ENCODE assay signal across 9 cellular contexts in genomic region chr5:93581738-93582414, GRCh38. TPM values are rescaled to one million over a fixed set of nuclear protein-coding genes. Genes with fewer than 3 reads are reported as not detected.
DNase-seq lines count a peak whose midpoint lies in the region; ATAC-seq, FAIRE-seq and TF ChIP-seq lines count a peak whose summit lies in the region.
"Had no signal": no experiment of that assay in that cellular context is flagged by ENCODE, and none has a peak within 500 bp of the region (broad histone marks: within the 10 kb centered on the region; RNA-seq: fewer than 3 reads in every experiment).

No MANE protein-coding gene starts in this region.

- BruUV-seq in Caco-2 (replicated peaks; lab: Mats Ljungman, UMichigan) = no TSS peak

- ATAC-seq in HG03354 (IDR thresholded peaks at IDR 0.05; ENCODE audit: poor library complexity, severe bottlenecking, unreplicated experiment) = no peak
- ATAC-seq in GM19467 (IDR thresholded peaks at IDR 0.05; ENCODE audit: unreplicated experiment) = no peak
- no peak for ATAC-seq in GM18511 (IDR thresholded peaks at IDR 0.05; ENCODE audit: unreplicated experiment)

- DNase-seq in Caco-2 = no peak
- DNase-seq in LNCaP clone FGC (ENCODE audit: low read depth) = no peak
- DNase-seq in astrocyte of the hippocampus (ENCODE audit: low read depth, low spot score) = peak; percentile 81
- DNase-seq in mesenchymal stem cell = peak; percentile 95
- DNase-seq in GM12892 (ENCODE audit: insufficient read length) = no peak

- no peak overlapping the region for H2BK15ac ChIP-seq in mesenchymal stem cell (ENCODE audit: low read depth, poor library complexity, severe bottlenecking)

- no peak overlapping the region for H2BK12ac ChIP-seq in mesenchymal stem cell (ENCODE audit: low read length in 2 of 2)

- intact Hi-C loops in Caco-2 (cut with micrococcal nuclease; ENCODE audit: unreplicated experiment) = loop anchor here (1.0 to 10.0 kb wide), 4 partner anchors 25 to 733 kb away; no protein-coding TSS in a partner anchor

- 5% methylated on average over 6 of the region's 10 CpGs for WGBS in mesenchymal stem cell

- no peak overlapping the region for H2AFZ ChIP-seq in mesenchymal stem cell (ENCODE audit: low read depth, low read length)

- H3K36me3 ChIP-seq in Caco-2 (ENCODE audit: control insufficient read depth, insufficient read depth, low read length) (no peaks in the 10 kb centered on the region), mesenchymal stem cell (ENCODE audit: control insufficient read depth in 1 of 2, insufficient read depth in 2 of 2, low read depth in 1 of 2, low read length in 2 of 2) (no peaks in the 10 kb centered on the region)

- peak overlapping the region; percentile 85 for H3K4me2 ChIP-seq in mesenchymal stem cell (ENCODE audit: low read length, poor library complexity, severe bottlenecking)

- no peak overlapping the region for H2AK5ac ChIP-seq in mesenchymal stem cell (ENCODE audit: low read length, severe bottlenecking)

- H3K4me1 Mint-ChIP-seq in Caco-2 (ENCODE audit: low read depth, unreplicated experiment) = peaks cover 20% of the 10 kb centered on the region

- TF ChIP-seq CTCF in Caco-2 (IDR thresholded peaks at IDR 0.05; ENCODE audit: insufficient read depth in 1 of 2, low read depth in 1 of 2, low read length in 1 of 2, severe bottlenecking in 1 of 2, unreplicated experiment in 1 of 2) (no peak), LNCaP clone FGC (IDR thresholded peaks at IDR 0.05; ENCODE audit: control insufficient read depth, extremely low read depth, insufficient read depth) (no peak)

- POLR2A ChIA-PET in Caco-2 (lab: Charles Lee) = no interaction called here

- H4K91ac ChIP-seq in mesenchymal stem cell (ENCODE audit: low read length) = no peak overlapping the region

- H3K4me1 ChIP-seq in Caco-2 (peaks cover 9% of the 10 kb centered on the region), mesenchymal stem cell (ENCODE audit: control insufficient read depth, insufficient read depth, low read depth, low read length) (peaks cover 18% of the 10 kb centered on the region)

- no peak overlapping the region for H4K8ac ChIP-seq in mesenchymal stem cell (ENCODE audit: low read length)

- FAIRE-seq in GM12892 (lab: Jason Lieb, UNC) = no peak

- H3K27ac ChIP-seq in mesenchymal stem cell (ENCODE audit: low read length, poor library complexity, severe bottlenecking) = peak overlapping the region; percentile 62

- no peak overlapping the region for H3K4me3 Mint-ChIP-seq in Caco-2 (ENCODE audit: unreplicated experiment)

- peaks cover 6% of the 10 kb centered on the region for H3K79me1 ChIP-seq in mesenchymal stem cell (replicated peaks; ENCODE audit: low read length, poor library complexity, severe bottlenecking)

- H3K27me3 ChIP-seq in Caco-2 (replicated peaks; ENCODE audit: control insufficient read depth, insufficient read depth, low read length) (0 out of 2 replicates have a peak, but pooled peaks cover 1% of the 10 kb centered on the region), mesenchymal stem cell (ENCODE audit: control insufficient read depth in 1 of 2, insufficient read depth in 1 of 2, low read length in 2 of 2) (peaks cover 0 to 6% of the 10 kb centered on the region in 2 experiments)

- no peak overlapping the region for H2BK5ac ChIP-seq in mesenchymal stem cell (ENCODE audit: low read depth, low read length, poor library complexity, severe bottlenecking)

- no peak overlapping the region for H3K4ac ChIP-seq in mesenchymal stem cell (ENCODE audit: low read depth in 1 of 2, low read length in 2 of 2)

- no peak overlapping the region for H3K14ac ChIP-seq in mesenchymal stem cell (ENCODE audit: low read length in 2 of 2)

- no peak overlapping the region for H3K23ac ChIP-seq in mesenchymal stem cell (ENCODE audit: low read length in 2 of 2)

- TF ChIP-seq POLR2A in GM12892 (IDR thresholded peaks at IDR 0.05; ENCODE audit: low read depth, low read length) = no peak

- peak overlapping the region; percentile 89 for H3K9ac ChIP-seq in mesenchymal stem cell (ENCODE audit: low read length)

- H3K27ac Mint-ChIP-seq in Caco-2 (ENCODE audit: unreplicated experiment) = no peak overlapping the region

- peaks cover 14% of the 10 kb centered on the region for H3K27me3 Mint-ChIP-seq in Caco-2 (ENCODE audit: insufficient read depth, unreplicated experiment)

- H3K36me3 Mint-ChIP-seq in Caco-2 (ENCODE audit: insufficient read depth, unreplicated experiment) = no peaks in the 10 kb centered on the region

- H3K4me3 ChIP-seq in Caco-2 (ENCODE audit: low read depth, low read length) (peak overlapping the region; percentile 55), LNCaP clone FGC (ENCODE audit: low read depth, low read length) (peak overlapping the region; percentile 42), mesenchymal stem cell (ENCODE audit: insufficient read depth in 1 of 2, low read depth in 1 of 2, low read length in 2 of 2) (peak overlapping the region in 1 of 2 experiments; percentile 95)

- H3K18ac ChIP-seq in mesenchymal stem cell (ENCODE audit: low read depth in 1 of 2, low read length in 2 of 2) = peak overlapping the region in 1 of 2 experiments; percentile 29

- H3K9me3 Mint-ChIP-seq in Caco-2 (ENCODE audit: unreplicated experiment) = no peaks in the 10 kb centered on the region

- no peaks in the 10 kb centered on the region for H3K9me3 ChIP-seq in Caco-2
- no peaks in the 10 kb centered on the region for H3K9me3 ChIP-seq in mesenchymal stem cell (ENCODE audit: control insufficient read depth, low read length)

- CTCF ChIA-PET in Caco-2 (lab: Charles Lee) = interaction anchor here (0.6 kb wide), 1 partner anchor 328 kb away, joined by 3 read pairs; no protein-coding TSS in a partner anchor

- no peak overlapping the region for H2BK120ac ChIP-seq in mesenchymal stem cell (ENCODE audit: low read depth, low read length)

RNA-seq across cellular contexts. Expression of gene NR2F1-AS1, which starts 0.9 kb away (rescaled TPM):
- 0.32 TPM in 1 of 2 replicates, not detected in the other for total RNA-seq in Caco-2 (2022)
- 49.8 TPM for polyA plus RNA-seq in mesenchymal stem cell (2013, experiment 1 of 2)
- polyA plus RNA-seq in mesenchymal stem cell (2013, experiment 2 of 2) = 50.1 TPM
- polyA plus RNA-seq in GM12892 (2012; ENCODE audit: missing spikeins) = 1.2 TPM
- total RNA-seq: activated CD8-positive, alpha-beta memory T cell treated with anti-CD3 and anti-CD28 coated beads for 36 hours had no signal

RNA-seq across cellular contexts. Expression of gene NR2F1, which starts 1.1 kb away (rescaled TPM):
- 0.70 and 1.2 TPM in 2 replicates for total RNA-seq in Caco-2 (2022)
- 206 TPM for polyA plus RNA-seq in mesenchymal stem cell (2013, experiment 1 of 2)
- 191 TPM for polyA plus RNA-seq in mesenchymal stem cell (2013, experiment 2 of 2)
- polyA plus RNA-seq in GM12892 (2012; ENCODE audit: missing spikeins) = not detected
- total RNA-seq: activated CD8-positive, alpha-beta memory T cell treated with anti-CD3 and anti-CD28 coated beads for 36 hours had no signal

Comparison
In these comparisons a context has a peak if more than half of its experiments do, and no peak if none do; other contexts are left out.
1. DNase-seq: peak in astrocyte of the hippocampus (single experiment) and mesenchymal stem cell (single experiment); none in Caco-2 (0 of 2), LNCaP clone FGC (single experiment) and GM12892 (single experiment).